ENCODE assay signal across 24 cellular contexts in genomic region chr4:53221832-53222480, GRCh38.
"Had no signal": no experiment of that assay in that cellular context is flagged by ENCODE, and none has a peak within 500 bp of the region (broad histone marks: within the 10 kb centered on the region; RNA-seq: fewer than 3 reads in every experiment).

No MANE protein-coding gene starts in this region.

- DNase-seq: cortex of kidney; dorsolateral prefrontal cortex; effector CD8-positive, alpha-beta T cell; immature natural killer cell; kidney; left cardiac atrium; left ventricle myocardium inferior; lower lobe of right lung; mesenchymal stem cell; midbrain; nucleus accumbens; ovary; sigmoid colon; stimulated activated CD4-positive, alpha-beta T cell treated with anti-CD3 and anti-CD28 coated beads, Interleukin-2, amount 100 ng/mL, for 48 hours; stomach; substantia nigra had no signal

- H3K36me3 ChIP-seq: esophagus muscularis mucosa, gastroesophageal sphincter, left ventricle myocardium inferior, lower lobe of right lung, neural progenitor cell, ovary, right atrium auricular region, sigmoid colon, stomach had no signal

- H3K36me3 Mint-ChIP-seq: neural progenitor cell had no signal

- H3K27me3 Mint-ChIP-seq: natural killer cell treated with Interleukin-12 subunit alpha and Interleukin-12 subunit beta and Interleukin-15 and Interleukin-18, amount 100 ng/mL, for 72 hours; stimulated activated memory B cell treated with anti-CD40 and anti-IgM and Interleukin-4, amounts not matched to agents 10 μg/mL and 1 μg/mL and 100 μg/mL, for 72 hours; type B pancreatic cell had no signal

- H3K4me1 Mint-ChIP-seq: immature natural killer cell; neural progenitor cell; stimulated activated memory B cell treated with anti-CD40 and anti-IgM and Interleukin-4, amounts not matched to agents 10 μg/mL and 1 μg/mL and 100 μg/mL, for 72 hours had no signal

- H3K9me3 Mint-ChIP-seq: neural progenitor cell had no signal

- H3K4me3 Mint-ChIP-seq: immature natural killer cell; natural killer cell treated with Interleukin-12 subunit alpha and Interleukin-12 subunit beta and Interleukin-15 and Interleukin-18, amount 100 ng/mL, for 72 hours; neural progenitor cell; stimulated activated memory B cell treated with anti-CD40 and anti-IgM and Interleukin-4, amounts not matched to agents 10 μg/mL and 1 μg/mL and 100 μg/mL, for 72 hours; type B pancreatic cell had no signal

- H3K4me3 ChIP-seq: dorsolateral prefrontal cortex, esophagus muscularis mucosa, gastroesophageal sphincter, left ventricle myocardium inferior, lower lobe of right lung, neural progenitor cell, ovary, right atrium auricular region, sigmoid colon, skin epidermis, stomach had no signal

- ATAC-seq: gastroesophageal sphincter; left cardiac atrium; lower lobe of right lung; natural killer cell treated with Interleukin-12 subunit alpha and Interleukin-12 subunit beta and Interleukin-15 and Interleukin-18, amount 100 ng/mL, for 72 hours; stimulated activated memory B cell treated with anti-CD40 and anti-IgM and Interleukin-4, amounts not matched to agents 10 μg/mL and 1 μg/mL and 100 μg/mL, for 72 hours had no signal

- H3K27me3 ChIP-seq: dorsolateral prefrontal cortex, esophagus muscularis mucosa, gastroesophageal sphincter, neural progenitor cell, ovary, right atrium auricular region, sigmoid colon, stomach had no signal

- H3K27ac Mint-ChIP-seq: immature natural killer cell; natural killer cell treated with Interleukin-12 subunit alpha and Interleukin-12 subunit beta and Interleukin-15 and Interleukin-18, amount 100 ng/mL, for 72 hours; neural progenitor cell; stimulated activated memory B cell treated with anti-CD40 and anti-IgM and Interleukin-4, amounts not matched to agents 10 μg/mL and 1 μg/mL and 100 μg/mL, for 72 hours; type B pancreatic cell had no signal
